ENCODE assay signal across 10 cellular contexts in the genomic region with DNA sequence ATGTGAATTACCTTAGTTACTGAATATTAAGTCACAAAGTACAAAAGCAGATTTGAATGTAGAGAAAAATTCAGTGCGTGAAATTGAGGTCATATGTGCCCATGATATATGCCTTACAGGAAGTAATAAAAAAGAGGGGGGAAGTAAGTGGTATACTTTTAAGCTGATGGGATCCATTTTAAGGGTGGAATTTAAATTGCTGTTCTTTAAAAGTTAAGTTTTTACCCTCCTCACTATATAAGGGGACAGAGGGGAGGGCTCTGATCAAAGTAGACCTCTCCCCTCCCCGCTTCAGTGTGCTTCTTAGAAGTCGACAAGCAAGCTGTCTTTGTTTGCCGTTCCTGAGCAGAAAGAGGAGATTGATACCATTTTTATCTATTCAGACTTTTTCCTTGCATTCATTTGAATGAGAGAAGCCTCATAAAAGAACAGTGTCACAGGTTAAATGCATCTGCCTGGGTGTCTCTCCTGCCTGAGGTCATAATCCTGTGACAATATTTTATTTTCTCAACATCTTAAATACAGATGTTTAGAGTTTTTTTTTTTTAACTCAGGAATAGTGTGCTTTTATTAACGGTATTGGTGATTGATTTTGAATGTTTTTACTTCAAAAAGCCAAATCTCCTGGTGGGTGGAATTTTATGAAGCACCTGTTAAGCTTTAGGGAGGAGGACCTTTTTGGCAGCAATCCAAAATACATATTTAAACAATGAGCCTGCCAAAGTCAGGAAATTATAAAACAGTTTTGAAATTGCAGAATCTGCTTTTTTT.
DNase-seq lines count a peak whose midpoint lies in the region; TF ChIP-seq lines count a peak whose summit lies in the region.
"Had no signal": no experiment of that assay in that cellular context is flagged by ENCODE, and none has a peak within 500 bp of the region (broad histone marks: within the 10 kb centered on the region; RNA-seq: fewer than 3 reads in every experiment).

No MANE protein-coding gene starts in this region.

- no peak overlapping the region for H3K4me2 ChIP-seq in mesenchymal stem cell (ENCODE audit: low read length, poor library complexity, severe bottlenecking)

- peak overlapping the region; percentile 25 for H3K4me3 ChIP-seq in A673 (ENCODE audit: low read depth, low read length, poor library complexity, severe bottlenecking)
- peak overlapping the region; percentile 11; the same call in 1 of the 2 replicates for H3K4me3 ChIP-seq in HEK293 (ENCODE audit: low read depth, low read length)
- no peak overlapping the region for H3K4me3 ChIP-seq in effector memory CD4-positive, alpha-beta T cell (ENCODE audit: insufficient read depth, low read depth, low read length, poor library complexity, severe bottlenecking)
- no peak overlapping the region for H3K4me3 ChIP-seq in esophagus muscularis mucosa
- H3K4me3 ChIP-seq in mesenchymal stem cell (ENCODE audit: insufficient read depth in 1 of 2, low read depth in 1 of 2, low read length in 2 of 2), result no peak overlapping the region

- H3K9ac ChIP-seq in mesenchymal stem cell (ENCODE audit: low read length), result no peak overlapping the region

- no peak overlapping the region for H3K4ac ChIP-seq in mesenchymal stem cell (ENCODE audit: low read depth in 1 of 2, low read length in 2 of 2)

- TF ChIP-seq POLR2A in esophagus muscularis mucosa (IDR thresholded peaks at IDR 0.05; ENCODE audit: low read depth), result no peak

- no peak overlapping the region for H3K18ac ChIP-seq in mesenchymal stem cell (ENCODE audit: low read depth in 1 of 2, low read length in 2 of 2)

- TSS peak; percentile 51 for BruUV-seq in A673 (replicated peaks; lab: Mats Ljungman, UMichigan)

- H2BK12ac ChIP-seq in mesenchymal stem cell (ENCODE audit: low read length in 2 of 2), result no peak overlapping the region

- H3K23ac ChIP-seq in mesenchymal stem cell (ENCODE audit: low read length in 2 of 2), result no peak overlapping the region

- H3K4me1 ChIP-seq in A673 (ENCODE audit: insufficient read depth, low read length, poor library complexity, severe bottlenecking) (peaks cover 60% of the 10 kb centered on the region), HEK293 (ENCODE audit: control insufficient read depth, insufficient read depth, low read length) (peaks cover 16% of the 10 kb centered on the region), esophagus muscularis mucosa (peaks cover 10 to 40% (median 28%) of the 10 kb centered on the region in 4 donors), mesenchymal stem cell (ENCODE audit: control insufficient read depth, insufficient read depth, low read depth, low read length) (peaks cover 3% of the 10 kb centered on the region)
- H3K4me1 ChIP-seq in effector memory CD4-positive, alpha-beta T cell (ENCODE audit: control insufficient read depth, insufficient read depth, low read length, poor library complexity, severe bottlenecking), result peaks cover 13% of the 10 kb centered on the region

- H4K8ac ChIP-seq in mesenchymal stem cell (ENCODE audit: low read length), result no peak overlapping the region

- TF ChIP-seq CTCF in A673 (conservative IDR thresholded peaks at IDR 0.05; ENCODE audit: low read depth, low read length) (no peak), HEK293 (tag by site-specific recombination; IDR thresholded peaks at IDR 0.05) (no peak), esophagus muscularis mucosa (IDR thresholded peaks at IDR 0.05) (no peak)

- H3K27ac ChIP-seq in A673 (ENCODE audit: low read depth, low read length, poor library complexity, severe bottlenecking) (peak overlapping the region; percentile 66), HEK293 (ENCODE audit: extremely low read depth, low read depth, low read length) (peak overlapping the region; percentile 92), esophagus muscularis mucosa (replicated peaks in 1 of 4) (peak overlapping the region in 2 of 4 donors; percentile 2 to 38), mesenchymal stem cell (ENCODE audit: low read length, poor library complexity, severe bottlenecking) (no peak overlapping the region)
- H3K27ac ChIP-seq in effector memory CD4-positive, alpha-beta T cell (ENCODE audit: insufficient read depth, low read length, poor library complexity, severe bottlenecking), result peak overlapping the region; percentile 57

- no peak overlapping the region for H2BK15ac ChIP-seq in mesenchymal stem cell (ENCODE audit: low read depth, poor library complexity, severe bottlenecking)

- no peak overlapping the region for H2AFZ ChIP-seq in mesenchymal stem cell (ENCODE audit: low read depth, low read length)

- H3K36me3 ChIP-seq in A673 (ENCODE audit: insufficient read depth, low read length, poor library complexity, severe bottlenecking) (no peaks in the 10 kb centered on the region), HEK293 (ENCODE audit: control insufficient read depth in 2 of 2, insufficient read depth in 1 of 2, low read length in 2 of 2) (no peaks in the 10 kb centered on the region), esophagus muscularis mucosa (no peaks in the 10 kb centered on the region), mesenchymal stem cell (ENCODE audit: control insufficient read depth in 1 of 2, insufficient read depth in 2 of 2, low read depth in 1 of 2, low read length in 2 of 2) (peaks cover 0 to 10% of the 10 kb centered on the region in 2 experiments)
- H3K36me3 ChIP-seq in effector memory CD4-positive, alpha-beta T cell (ENCODE audit: control insufficient read depth, insufficient read depth, low read length), result no peaks in the 10 kb centered on the region

- H2AK5ac ChIP-seq in mesenchymal stem cell (ENCODE audit: low read length, severe bottlenecking), result no peak overlapping the region

- no peak overlapping the region for H4K91ac ChIP-seq in mesenchymal stem cell (ENCODE audit: low read length)

- DNase-seq in A673 (ENCODE audit: low spot score) (peak; percentile 89), NCI-H748 (lab: John Stamatoyannopoulos, UW; ENCODE audit: unreplicated experiment) (peak; percentile 89), retina (no peak), esophagus muscularis mucosa (ENCODE audit: extremely low spot score) (no peak), mesenchymal stem cell (no peak)
- DNase-seq in effector memory CD4-positive, alpha-beta T cell, result no peak
- no peak for DNase-seq in activated CD4-positive, alpha-beta T cell treated with anti-CD3 and anti-CD28 coated beads, Interleukin-2, amount 50 U/mL, for 1 hour
- DNase-seq: GDM1, midbrain had no signal

- H2BK120ac ChIP-seq in mesenchymal stem cell (ENCODE audit: low read depth, low read length), result no peak overlapping the region

- no peaks in the 10 kb centered on the region for H3K9me3 ChIP-seq in A673 (ENCODE audit: low read depth, low read length, poor library complexity, severe bottlenecking)
- H3K9me3 ChIP-seq in HEK293 (ENCODE audit: control insufficient read depth, insufficient read depth, low read depth, low read length), result no peaks in the 10 kb centered on the region
- no peaks in the 10 kb centered on the region for H3K9me3 ChIP-seq in effector memory CD4-positive, alpha-beta T cell (ENCODE audit: control insufficient read depth, low read length)
- H3K9me3 ChIP-seq in esophagus muscularis mucosa, result no peaks in the 10 kb centered on the region
- no peaks in the 10 kb centered on the region for H3K9me3 ChIP-seq in mesenchymal stem cell (ENCODE audit: control insufficient read depth, low read length)

- intact Hi-C loops in A673 (cut with micrococcal nuclease; ENCODE audit: unreplicated experiment), result loop anchor here (2.0 kb wide), 1 partner anchor 141 kb away; a partner anchor contains a TSS
- intact Hi-C loops in esophagus muscularis mucosa (cut with DNase I), result no loop called here

- H3K79me1 ChIP-seq in mesenchymal stem cell (replicated peaks; ENCODE audit: low read length, poor library complexity, severe bottlenecking), result peaks cover 15% of the 10 kb centered on the region

- H3K27me3 ChIP-seq in A673 (replicated peaks; ENCODE audit: insufficient read depth, low read depth, low read length, poor library complexity) (no peaks in the 10 kb centered on the region), esophagus muscularis mucosa (no peaks in the 10 kb centered on the region), mesenchymal stem cell (ENCODE audit: control insufficient read depth in 1 of 2, insufficient read depth in 1 of 2, low read length in 2 of 2) (no peaks in the 10 kb centered on the region)
- H3K27me3 ChIP-seq in effector memory CD4-positive, alpha-beta T cell (replicated peaks; ENCODE audit: control insufficient read depth, insufficient read depth, low read length, poor library complexity, severe bottlenecking), result no peaks in the 10 kb centered on the region

- CTCF ChIA-PET in A673 (lab: Charles Lee), result no interaction called here
- CTCF ChIA-PET in HEK293 (lab: Yijun Ruan, JAX), result interaction anchor here (0.5 to 0.7 kb wide), 5 partner anchors 21 to 1028 kb away, joined by 3 to 8 read pairs (median 4); no protein-coding TSS in a partner anchor

- no peak overlapping the region for H3K14ac ChIP-seq in mesenchymal stem cell (ENCODE audit: low read length in 2 of 2)

- TF ChIP-seq EP300 in esophagus muscularis mucosa (IDR thresholded peaks at IDR 0.05), result no peak

- 43% methylated on average over 5 of the region's 5 CpGs for WGBS in esophagus muscularis mucosa
- WGBS in mesenchymal stem cell, result 88% methylated on average over 5 of the region's 5 CpGs

- POLR2A ChIA-PET in A673 (lab: Charles Lee; ENCODE audit: low non-redundant PET) (interaction anchor here (0.6 to 0.7 kb wide), 2 partner anchors 549 to 730 kb away, joined by 3 to 6 read pairs; no protein-coding TSS in a partner anchor), HEK293 (lab: Yijun Ruan, JAX) (interaction anchor here (0.6 to 0.9 kb wide), 2 partner anchors 35 to 142 kb away, joined by 3 to 5 read pairs; no protein-coding TSS in a partner anchor)

- H2BK5ac ChIP-seq in mesenchymal stem cell (ENCODE audit: low read depth, low read length, poor library complexity, severe bottlenecking), result no peak overlapping the region

TF ChIP-seq in HEK293, 187 proteins besides CTCF, POLR2A, EP300 and RAD21 (continues in another document):
- TF ChIP-seq ZNF585B (tag by site-specific recombination; IDR thresholded peaks at IDR 0.05) (no peak), ZNF23 (tag by site-specific recombination; IDR thresholded peaks at IDR 0.05; ENCODE audit: borderline replicate concordance) (no peak), ZNF239 (tag by site-specific recombination; IDR thresholded peaks at IDR 0.05) (no peak), ZNF202 (tag by site-specific recombination; IDR thresholded peaks at IDR 0.05; ENCODE audit: borderline replicate concordance) (no peak)
- TF ChIP-seq, protein P1, sequence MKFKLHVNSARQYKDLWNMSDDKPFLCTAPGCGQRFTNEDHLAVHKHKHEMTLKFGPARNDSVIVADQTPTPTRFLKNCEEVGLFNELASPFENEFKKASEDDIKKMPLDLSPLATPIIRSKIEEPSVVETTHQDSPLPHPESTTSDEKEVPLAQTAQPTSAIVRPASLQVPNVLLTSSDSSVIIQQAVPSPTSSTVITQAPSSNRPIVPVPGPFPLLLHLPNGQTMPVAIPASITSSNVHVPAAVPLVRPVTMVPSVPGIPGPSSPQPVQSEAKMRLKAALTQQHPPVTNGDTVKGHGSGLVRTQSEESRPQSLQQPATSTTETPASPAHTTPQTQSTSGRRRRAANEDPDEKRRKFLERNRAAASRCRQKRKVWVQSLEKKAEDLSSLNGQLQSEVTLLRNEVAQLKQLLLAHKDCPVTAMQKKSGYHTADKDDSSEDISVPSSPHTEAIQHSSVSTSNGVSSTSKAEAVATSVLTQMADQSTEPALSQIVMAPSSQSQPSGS (tag by site-specific recombination; IDR thresholded peaks at IDR 0.05; ENCODE audit: low read depth), result no peak

Comparison
In these comparisons a context has a peak if more than half of its experiments do, and no peak if none do; other contexts are left out.
1. DNase-seq: peak in A673 (single experiment) and NCI-H748 (single experiment); none in effector memory CD4-positive, alpha-beta T cell (0 of 3), retina (single experiment), esophagus muscularis mucosa (single experiment), mesenchymal stem cell (single experiment) and activated CD4-positive, alpha-beta T cell treated with anti-CD3 and anti-CD28 coated beads, Interleukin-2, amount 50 U/mL, for 1 hour (single experiment).
2. H3K4me3 ChIP-seq: peak in A673 (single experiment) and HEK293 (single experiment); none in effector memory CD4-positive, alpha-beta T cell (single experiment), esophagus muscularis mucosa (0 of 4) and mesenchymal stem cell (0 of 2).